14 cellular contexts compared by ENCODE assay signal in genomic region chr5:143572671-143573070, GRCh38.
A peak's percentile ranks its signal among the peaks of the same experiment; 100 is the strongest.
DNase-seq lines count a peak whose midpoint lies in the region; ATAC-seq, FAIRE-seq and TF ChIP-seq lines count a peak whose summit lies in the region.
"Had no signal": no experiment of that assay in that cellular context is flagged by ENCODE, and none has a peak within 500 bp of the region (broad histone marks: within the 10 kb centered on the region; RNA-seq: fewer than 3 reads in every experiment).

No MANE protein-coding gene starts in this region.

- POLR2A ChIA-PET in A549 (lab: Yijun Ruan, JAX) (interaction anchor here (1.5 kb wide), 1 partner anchor 9 kb away, joined by 4 read pairs; no protein-coding TSS in a partner anchor), IMR-90 (lab: Charles Lee; ENCODE audit: unreplicated experiment) (no interaction called here)
- POLR2A ChIA-PET in CD8-positive, alpha-beta memory T cell (lab: Charles Lee): no interaction called here

- H3K4me2 ChIP-seq in A549: no peak overlapping the region
- no peak overlapping the region for H3K4me2 ChIP-seq in IMR-90 (ENCODE audit: low read depth, low read length)
- H3K4me2 ChIP-seq in neural cell (ENCODE audit: low read length): peak overlapping the region; percentile 24

- H3K79me1 ChIP-seq in IMR-90 (ENCODE audit: low read depth in 1 of 2, low read length in 2 of 2): no peaks in the 10 kb centered on the region

- TF ChIP-seq EP300 in A549 (IDR thresholded peaks at IDR 0.05) (no peak), neural cell (conservative IDR thresholded peaks at IDR 0.05; ENCODE audit: poor library complexity, severe bottlenecking) (no peak)

- H3K9me2 ChIP-seq in neural cell (ENCODE audit: insufficient read depth, low read length): no peaks in the 10 kb centered on the region

- no peak overlapping the region for H4K5ac ChIP-seq in IMR-90 (ENCODE audit: low read depth, low read length)

- no peak overlapping the region for H2AK9ac ChIP-seq in IMR-90 (replicated peaks; ENCODE audit: low read depth, low read length, poor library complexity)

- no peak overlapping the region; the same call in 1 of the 2 replicates for H2AK5ac ChIP-seq in IMR-90 (ENCODE audit: low read depth, low read length)

- TF ChIP-seq POLR2A in A549 (IDR thresholded peaks at IDR 0.05; ENCODE audit: low read length) (no peak), IMR-90 (IDR thresholded peaks at IDR 0.05; ENCODE audit: low read depth, low read length) (no peak)

- no peak overlapping the region for H3K56ac ChIP-seq in IMR-90 (ENCODE audit: extremely low read depth, insufficient read depth, low read length)

- no peak for TF ChIP-seq CTCF in A549 (IDR thresholded peaks at IDR 0.05)
- TF ChIP-seq CTCF in IMR-90 (conservative IDR thresholded peaks at IDR 0.05; ENCODE audit: low read depth, low read length): no peak
- TF ChIP-seq CTCF in neural cell (IDR thresholded peaks at IDR 0.05; ENCODE audit: poor library complexity, severe bottlenecking): no peak

- H3K9me1 ChIP-seq in IMR-90 (ENCODE audit: insufficient read depth, low read length): peaks cover 3% of the 10 kb centered on the region

- intact Hi-C loops in IMR-90 (cut with micrococcal nuclease): no loop called here

- H2BK20ac ChIP-seq in IMR-90 (ENCODE audit: low read depth, low read length): no peak overlapping the region

- H3K36me3 ChIP-seq in IMR-90 (ENCODE audit: control insufficient read depth, insufficient read depth, low read length) (no peaks in the 10 kb centered on the region), neural cell (ENCODE audit: insufficient read depth, low read length) (no peaks in the 10 kb centered on the region)
- no peaks in the 10 kb centered on the region for H3K36me3 ChIP-seq in CD8-positive, alpha-beta memory T cell (ENCODE audit: insufficient read depth, low read length)

- no peaks in the 10 kb centered on the region for H3F3A ChIP-seq in neural cell (ENCODE audit: insufficient read depth, low read length, poor library complexity, severe bottlenecking)

- H3K27ac ChIP-seq in A549 (peak overlapping the region; percentile 15 to 27; a peak in 4 of 6 replicates), IMR-90 (ENCODE audit: insufficient read depth, low read length) (no peak overlapping the region), neural cell (ENCODE audit: low read length) (peak overlapping the region; percentile 62)
- H3K27ac ChIP-seq in CD8-positive, alpha-beta memory T cell (ENCODE audit: low read depth, low read length): no peak overlapping the region
- H3K27ac ChIP-seq: GM23248 had no signal

- H4K91ac ChIP-seq in IMR-90 (ENCODE audit: insufficient read depth, low read depth, low read length): no peak overlapping the region

- H3K27me3 ChIP-seq in IMR-90 (ENCODE audit: control insufficient read depth, insufficient read depth, low read length) (no peaks in the 10 kb centered on the region), neural cell (ENCODE audit: insufficient read depth, low read depth, low read length) (no peaks in the 10 kb centered on the region)
- no peaks in the 10 kb centered on the region for H3K27me3 ChIP-seq in CD8-positive, alpha-beta memory T cell (ENCODE audit: insufficient read depth, low read length, poor library complexity, severe bottlenecking)

- H3K4me3 Mint-ChIP-seq in CD8-positive, alpha-beta memory T cell: no peak overlapping the region
- H3K4me3 Mint-ChIP-seq: B cell; CD14-positive monocyte; CD8-positive, alpha-beta T cell had no signal

- no peak overlapping the region for H4K8ac ChIP-seq in IMR-90 (ENCODE audit: low read depth in 2 of 2, low read length in 2 of 2)

- H3K9me3 ChIP-seq in A549: no peaks in the 10 kb centered on the region
- no peaks in the 10 kb centered on the region for H3K9me3 ChIP-seq in IMR-90 (ENCODE audit: control insufficient read depth, insufficient read depth, low read length)
- no peaks in the 10 kb centered on the region for H3K9me3 ChIP-seq in neural cell (ENCODE audit: low read length)
- H3K9me3 ChIP-seq in CD8-positive, alpha-beta memory T cell (ENCODE audit: low read length): no peaks in the 10 kb centered on the region

- H3K4me1 ChIP-seq in A549: peaks cover 19% of the 10 kb centered on the region; the same call in 2 of the 3 replicates
- H3K4me1 ChIP-seq in IMR-90 (ENCODE audit: control insufficient read depth, insufficient read depth, low read length): 0 out of 2 replicates have a peak, but pooled peaks cover 4% of the 10 kb centered on the region
- H3K4me1 ChIP-seq in CD8-positive, alpha-beta memory T cell (ENCODE audit: insufficient read depth, low read length): no peaks in the 10 kb centered on the region

- CTCF ChIA-PET in A549 (lab: Yijun Ruan, JAX): interaction anchor here (0.6 kb wide), 1 partner anchor 626 kb away, joined by 3 read pairs; no protein-coding TSS in a partner anchor
- CTCF ChIA-PET in IMR-90 (lab: Yijun Ruan, JAX): no interaction called here
- CTCF ChIA-PET in CD8-positive, alpha-beta memory T cell (lab: Charles Lee): interaction anchor here (0.9 kb wide), 1 partner anchor 12 kb away, joined by 3 read pairs; no protein-coding TSS in a partner anchor

- H3K14ac ChIP-seq in IMR-90 (replicated peaks; ENCODE audit: low read depth, low read length): no peak overlapping the region

- H3K9ac ChIP-seq in IMR-90 (ENCODE audit: low read depth, low read length) (no peak overlapping the region), neural cell (ENCODE audit: low read length) (peak overlapping the region; percentile 7)
- H3K9ac ChIP-seq: GM23248 had no signal

- H3K27me3 Mint-ChIP-seq in CD8-positive, alpha-beta memory T cell: peaks cover 0 to 2% of the 10 kb centered on the region in 2 donors
- H3K27me3 Mint-ChIP-seq: B cell had no signal

- H4K20me1 ChIP-seq in IMR-90 (ENCODE audit: insufficient read depth, low read length) (no peaks in the 10 kb centered on the region), neural cell (ENCODE audit: insufficient read depth) (no peaks in the 10 kb centered on the region)

- WGBS in A549 (ENCODE audit: missing lambda C conversion rate): 81% methylated on average over 5 of the region's 5 CpGs
- WGBS in IMR-90 (ENCODE audit: extremely low coverage in 2 of 2, insufficient read length in 1 of 2), 2 experiments: 90% methylated on average over 2 of the region's 5 CpGs; no CpG with 5 or more reads in 1 of the 2 experiments

- H3K79me2 ChIP-seq in neural cell (replicated peaks; ENCODE audit: insufficient read depth, low read length): no peaks in the 10 kb centered on the region

- no TSS peak for BruUV-seq in IMR-90 (replicated peaks; lab: Mats Ljungman, UMichigan)

- no peak overlapping the region for H3K27ac Mint-ChIP-seq in CD8-positive, alpha-beta memory T cell
- H3K27ac Mint-ChIP-seq: B cell; CD14-positive monocyte; CD8-positive, alpha-beta T cell had no signal

- DNase-seq in A549 (ENCODE audit: low read depth in 1 of 2, low spot score in 1 of 2) (no peak), IMR-90 (no peak), SHP77 (lab: John Stamatoyannopoulos, UW) (peak; percentile 56 to 87), hepatic stellate cell (ENCODE audit: low spot score) (no peak)
- no peak for DNase-seq in CD8-positive, alpha-beta memory T cell
- DNase-seq: Caco-2; CD8-positive, alpha-beta T cell; GM23248 had no signal

- in situ Hi-C loops in IMR-90 (cut with MboI; ENCODE audit: low sequenced_read_pairs): no loop called here

- dilution Hi-C loops in IMR-90 (cut with HindIII; ENCODE audit: low sequenced_read_pairs, unreplicated experiment): no loop called here

- TF ChIP-seq RAD21 in A549 (conservative IDR thresholded peaks at IDR 0.05 in 1 of 2, IDR thresholded peaks at IDR 0.05 in 1 of 2) (no peak), IMR-90 (IDR thresholded peaks at IDR 0.05; ENCODE audit: low read length) (no peak), neural cell (conservative IDR thresholded peaks at IDR 0.05) (no peak)

- ATAC-seq in A549: no peak
- ATAC-seq in IMR-90 (ENCODE audit: low read depth): no peak
- ATAC-seq in HG03342 (IDR thresholded peaks at IDR 0.05; ENCODE audit: unreplicated experiment): no peak
- ATAC-seq: CD8-positive, alpha-beta T cell; HCT116 had no signal

- H3K4me1 Mint-ChIP-seq in CD8-positive, alpha-beta memory T cell: no peaks in the 10 kb centered on the region

- H3K4me3 ChIP-seq in A549 (no peak overlapping the region), IMR-90 (ENCODE audit: insufficient read depth, low read depth, low read length) (no peak overlapping the region), neural cell (ENCODE audit: low read length) (no peak overlapping the region)
- no peak overlapping the region for H3K4me3 ChIP-seq in CD8-positive, alpha-beta memory T cell (ENCODE audit: low read length)
- H3K4me3 ChIP-seq: GM23248 had no signal

- H2BK120ac ChIP-seq in IMR-90 (ENCODE audit: low read depth, low read length): no peak overlapping the region

- H2BK5ac ChIP-seq in IMR-90 (ENCODE audit: low read depth, low read length, poor library complexity, severe bottlenecking): no peak overlapping the region

- no peaks in the 10 kb centered on the region for H3K36me3 Mint-ChIP-seq in CD8-positive, alpha-beta memory T cell
- H3K36me3 Mint-ChIP-seq: CD14-positive monocyte; CD8-positive, alpha-beta T cell had no signal

- 0 out of 3 replicates have a peak overlapping the region, but pooled peaks have one; percentile 28 for H2BK15ac ChIP-seq in IMR-90 (ENCODE audit: low read depth, low read length)

- H3K4ac ChIP-seq in IMR-90 (ENCODE audit: low read depth, low read length): no peak overlapping the region

- FAIRE-seq in A549 (lab: Jason Lieb, UNC): peak; percentile 28
- FAIRE-seq: H54 had no signal

- H2AFZ ChIP-seq in IMR-90 (replicated peaks; ENCODE audit: low read length, poor library complexity) (no peak overlapping the region), neural cell (ENCODE audit: low read depth, low read length) (no peak overlapping the region)
- H2AFZ ChIP-seq: GM23248 had no signal

- no peaks in the 10 kb centered on the region for H3K9me3 Mint-ChIP-seq in CD8-positive, alpha-beta memory T cell
- H3K9me3 Mint-ChIP-seq: CD8-positive, alpha-beta T cell had no signal

- no peak overlapping the region for H3K18ac ChIP-seq in IMR-90 (ENCODE audit: low read depth, low read length)

- H3K23ac ChIP-seq in IMR-90 (ENCODE audit: low read depth, low read length): no peak overlapping the region

TF ChIP-seq in IMR-90, 13 proteins besides CTCF, POLR2A, EP300 and RAD21:
- no peak for TF ChIP-seq MXI1 (IDR thresholded peaks at IDR 0.05; ENCODE audit: borderline replicate concordance, low read depth, low read length)

TF ChIP-seq in neural cell, 6 proteins besides CTCF, POLR2A, EP300 and RAD21 (continues in another document):
- TF ChIP-seq TAF1 (IDR thresholded peaks at IDR 0.05; ENCODE audit: low read depth): no peak

Comparison
In these comparisons a context has a peak if more than half of its experiments do, and no peak if none do; other contexts are left out.
1. DNase-seq: peak in SHP77 (2 of 2); none in A549 (0 of 2), IMR-90 (single experiment), hepatic stellate cell (single experiment) and CD8-positive, alpha-beta memory T cell (0 of 5).
2. H3K27ac ChIP-seq: peak in A549 (2 of 2) and neural cell (single experiment); none in IMR-90 (single experiment) and CD8-positive, alpha-beta memory T cell (single experiment).